1 cellular context compared by ENCODE assay signal in the genomic region with DNA sequence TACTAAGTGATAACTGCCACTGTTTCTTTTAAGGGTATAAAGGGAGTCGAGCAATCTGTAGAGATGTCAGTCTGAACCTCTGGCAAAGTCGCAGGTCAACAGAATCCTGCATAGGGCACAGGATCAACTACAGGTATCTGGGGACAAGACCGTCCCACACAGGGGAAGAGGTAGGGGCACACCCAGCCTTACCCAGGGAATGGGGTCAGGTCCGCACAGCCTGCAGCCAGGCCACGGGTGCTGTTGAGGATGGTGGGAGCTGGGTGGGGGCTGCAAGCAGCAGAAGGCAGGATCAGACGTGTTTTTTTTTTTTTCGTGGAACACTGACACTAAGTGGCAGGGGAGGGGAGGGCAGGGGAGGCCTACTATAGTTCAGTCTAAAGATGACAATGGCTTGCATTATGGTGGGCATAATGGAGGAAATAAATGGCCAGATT.
TF ChIP-seq lines count a peak whose summit lies in the region.

No MANE protein-coding gene starts in this region.

TF ChIP-seq in HepG2, 621 proteins besides CTCF, POLR2A, EP300 and RAD21:
- TF ChIP-seq, protein P1, sequence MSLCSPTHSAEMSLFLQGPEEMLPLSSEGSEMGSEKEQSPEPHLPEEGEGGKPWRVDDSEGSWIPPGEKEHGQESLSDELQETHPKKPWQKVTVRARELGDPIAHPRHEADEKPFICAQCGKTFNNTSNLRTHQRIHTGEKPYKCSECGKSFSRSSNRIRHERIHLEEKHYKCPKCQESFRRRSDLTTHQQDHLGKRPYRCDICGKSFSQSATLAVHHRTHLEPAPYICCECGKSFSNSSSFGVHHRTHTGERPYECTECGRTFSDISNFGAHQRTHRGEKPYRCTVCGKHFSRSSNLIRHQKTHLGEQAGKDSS (CRISPR knock-in tag; IDR thresholded peaks at IDR 0.05; ENCODE audit: borderline replicate concordance, low read depth): no peak
- TF ChIP-seq NFYB (CRISPR knock-in tag; IDR thresholded peaks at IDR 0.05) (no peak), RBM22 (optimal IDR thresholded peaks at IDR 0.05; ENCODE audit: low read length) (peak; percentile 8), THAP11 (CRISPR knock-in tag; IDR thresholded peaks at IDR 0.05) (0 out of 2 replicates have a peak, but pooled peaks have one; percentile 0), ZNF382 (CRISPR knock-in tag; IDR thresholded peaks at IDR 0.05; ENCODE audit: borderline replicate concordance) (no peak), RBFOX2 (IDR thresholded peaks at IDR 0.05; ENCODE audit: low read depth, low read length) (no peak), XRCC5 (optimal IDR thresholded peaks at IDR 0.05; ENCODE audit: low read length) (peak; percentile 25), JARID2 (CRISPR knock-in tag; IDR thresholded peaks at IDR 0.05; ENCODE audit: insufficient replicate concordance) (no peak)
- TF ChIP-seq, protein P2, sequence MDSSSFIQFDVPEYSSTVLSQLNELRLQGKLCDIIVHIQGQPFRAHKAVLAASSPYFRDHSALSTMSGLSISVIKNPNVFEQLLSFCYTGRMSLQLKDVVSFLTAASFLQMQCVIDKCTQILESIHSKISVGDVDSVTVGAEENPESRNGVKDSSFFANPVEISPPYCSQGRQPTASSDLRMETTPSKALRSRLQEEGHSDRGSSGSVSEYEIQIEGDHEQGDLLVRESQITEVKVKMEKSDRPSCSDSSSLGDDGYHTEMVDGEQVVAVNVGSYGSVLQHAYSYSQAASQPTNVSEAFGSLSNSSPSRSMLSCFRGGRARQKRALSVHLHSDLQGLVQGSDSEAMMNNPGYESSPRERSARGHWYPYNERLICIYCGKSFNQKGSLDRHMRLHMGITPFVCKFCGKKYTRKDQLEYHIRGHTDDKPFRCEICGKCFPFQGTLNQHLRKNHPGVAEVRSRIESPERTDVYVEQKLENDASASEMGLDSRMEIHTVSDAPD (CRISPR knock-in tag; IDR thresholded peaks at IDR 0.05): no peak
- TF ChIP-seq, protein P3, sequence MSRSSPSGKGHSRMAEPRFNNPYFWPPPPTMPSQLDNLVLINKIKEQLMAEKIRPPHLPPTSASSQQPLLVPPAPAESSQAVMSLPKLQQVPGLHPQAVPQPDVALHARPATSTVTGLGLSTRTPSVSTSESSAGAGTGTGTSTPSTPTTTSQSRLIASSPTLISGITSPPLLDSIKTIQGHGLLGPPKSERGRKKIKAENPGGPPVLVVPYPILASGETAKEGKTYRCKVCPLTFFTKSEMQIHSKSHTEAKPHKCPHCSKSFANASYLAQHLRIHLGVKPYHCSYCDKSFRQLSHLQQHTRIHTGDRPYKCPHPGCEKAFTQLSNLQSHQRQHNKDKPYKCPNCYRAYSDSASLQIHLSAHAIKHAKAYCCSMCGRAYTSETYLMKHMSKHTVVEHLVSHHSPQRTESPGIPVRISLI (CRISPR knock-in tag; IDR thresholded peaks at IDR 0.05; ENCODE audit: borderline replicate concordance): peak; percentile 80
